ENCODE assay signal across 17 cellular contexts in genomic region chr11:70200212-70200844, GRCh38.
"Had no signal": no experiment of that assay in that cellular context is flagged by ENCODE, and none has a peak within 500 bp of the region (broad histone marks: within the 10 kb centered on the region; RNA-seq: fewer than 3 reads in every experiment).

No MANE protein-coding gene starts in this region.

- H3K79me2 ChIP-seq: parathyroid adenoma had no signal

- ATAC-seq: left colon had no signal

- DNase-seq: activated CD4-positive, alpha-beta T cell treated with anti-CD3 and anti-CD28 coated beads, Interleukin-2, amount 10 ng/mL, durations not matched to agents 7 days and 5 days; activated CD8-positive, alpha-beta memory T cell treated with anti-CD3 and anti-CD28 coated beads for 24 hours; activated naive CD4-positive, alpha-beta T cell; activated naive CD8-positive, alpha-beta T cell treated with anti-CD3 and anti-CD28 coated beads, Interleukin-2, amount 10 ng/mL, durations not matched to agents 7 days and 5 days; effector CD8-positive, alpha-beta T cell; esophagus squamous epithelium; head of caudate nucleus; left colon; midbrain; retina; stimulated activated CD4-positive, alpha-beta T cell treated with anti-CD3 and anti-CD28 coated beads, Interleukin-2, amount 100 ng/mL, for 48 hours; stimulated activated naive CD4-positive, alpha-beta T cell; SW 1271; transverse colon had no signal

- H3K4me3 ChIP-seq: esophagus squamous epithelium, transverse colon had no signal

- H2AFZ ChIP-seq: parathyroid adenoma had no signal

- H3K4me1 ChIP-seq: parathyroid adenoma had no signal

- H3K9ac ChIP-seq: parathyroid adenoma had no signal

- H3K27me3 ChIP-seq: transverse colon had no signal

- H3K9me3 ChIP-seq: esophagus squamous epithelium, transverse colon had no signal

- FAIRE-seq: endothelial cell of umbilical vein, frontal cortex had no signal

- H3K27ac ChIP-seq: parathyroid adenoma, transverse colon had no signal
